In the genomic region with DNA sequence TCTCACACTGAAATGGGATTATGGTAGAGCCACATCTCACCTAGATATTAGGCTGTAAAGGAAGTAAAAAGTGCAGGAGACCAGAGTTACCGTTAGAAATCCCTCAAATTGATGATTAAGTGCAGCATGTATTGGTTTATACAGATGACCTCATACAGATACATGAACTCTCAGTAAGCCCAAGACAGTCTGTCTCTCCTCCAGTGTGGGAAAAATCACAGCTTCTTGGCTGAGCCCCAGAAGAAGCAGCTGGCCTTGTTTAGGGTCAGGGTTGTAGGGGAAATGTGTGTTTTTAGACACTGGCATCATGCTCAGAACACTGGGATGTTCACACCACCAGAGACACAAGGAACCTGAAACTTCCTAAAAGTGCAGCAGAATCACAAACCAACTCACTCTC, we compare ENCODE assay signal across 1 cellular context.
TF ChIP-seq lines count a peak whose summit lies in the region.

No MANE protein-coding gene starts in this region.

TF ChIP-seq in GM23338, 12 proteins besides CTCF, POLR2A, EP300 and RAD21 (continued from another document):
- TF ChIP-seq REST (IDR thresholded peaks at IDR 0.05; ENCODE audit: unreplicated experiment) = no peak
- TF ChIP-seq, protein P1, sequence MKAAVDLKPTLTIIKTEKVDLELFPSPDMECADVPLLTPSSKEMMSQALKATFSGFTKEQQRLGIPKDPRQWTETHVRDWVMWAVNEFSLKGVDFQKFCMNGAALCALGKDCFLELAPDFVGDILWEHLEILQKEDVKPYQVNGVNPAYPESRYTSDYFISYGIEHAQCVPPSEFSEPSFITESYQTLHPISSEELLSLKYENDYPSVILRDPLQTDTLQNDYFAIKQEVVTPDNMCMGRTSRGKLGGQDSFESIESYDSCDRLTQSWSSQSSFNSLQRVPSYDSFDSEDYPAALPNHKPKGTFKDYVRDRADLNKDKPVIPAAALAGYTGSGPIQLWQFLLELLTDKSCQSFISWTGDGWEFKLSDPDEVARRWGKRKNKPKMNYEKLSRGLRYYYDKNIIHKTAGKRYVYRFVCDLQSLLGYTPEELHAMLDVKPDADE (IDR thresholded peaks at IDR 0.05) = no peak
- TF ChIP-seq CREB1 (CRISPR knock-in tag; IDR thresholded peaks at IDR 0.05; ENCODE audit: low read depth) = no peak
- no peak for TF ChIP-seq JUNB (IDR thresholded peaks at IDR 0.05; ENCODE audit: unreplicated experiment)
- no peak for TF ChIP-seq EZH2phosphoT487 (IDR thresholded peaks at IDR 0.05; ENCODE audit: unreplicated experiment)
